17 cellular contexts compared by ENCODE assay signal in genomic region chr6:22600059-22600458, GRCh38. TPM values are rescaled to one million over a fixed set of nuclear protein-coding genes. Genes with fewer than 3 reads are reported as not detected.
A peak's percentile ranks its signal among the peaks of the same experiment; 100 is the strongest.
DNase-seq lines count a peak whose midpoint lies in the region; ATAC-seq and TF ChIP-seq lines count a peak whose summit lies in the region.
"Had no signal": no experiment of that assay in that cellular context is flagged by ENCODE, and none has a peak within 500 bp of the region (broad histone marks: within the 10 kb centered on the region; RNA-seq: fewer than 3 reads in every experiment).

No MANE protein-coding gene starts in this region.

- peaks cover 43% of the 10 kb centered on the region for H3K4me1 Mint-ChIP-seq in mesothelial cell of epicardium
- H3K4me1 Mint-ChIP-seq: CD8-positive, alpha-beta memory T cell had no signal

- no peaks in the 10 kb centered on the region for H3K9me3 ChIP-seq in uterus
- H3K9me3 ChIP-seq: BE2C had no signal

- H3K27me3 Mint-ChIP-seq in mesothelial cell of epicardium (ENCODE audit: low read depth), result no peaks in the 10 kb centered on the region
- H3K27me3 Mint-ChIP-seq: CD8-positive, alpha-beta memory T cell had no signal

- no peaks in the 10 kb centered on the region for H3K4me1 ChIP-seq in uterus

- peak overlapping the region; percentile 84 for H3K27ac Mint-ChIP-seq in mesothelial cell of epicardium
- H3K27ac Mint-ChIP-seq: CD8-positive, alpha-beta memory T cell had no signal

- no peak overlapping the region for H3K4me3 Mint-ChIP-seq in mesothelial cell of epicardium
- H3K4me3 Mint-ChIP-seq: CD8-positive, alpha-beta memory T cell had no signal

- no peak for TF ChIP-seq POLR2A in uterus (IDR thresholded peaks at IDR 0.05)

- no peaks in the 10 kb centered on the region for H3K36me3 ChIP-seq in uterus
- H3K36me3 ChIP-seq: BE2C had no signal

- H3K4me3 ChIP-seq in choroid plexus epithelial cell (ENCODE audit: low read depth, low read length) (no peak overlapping the region), uterus (no peak overlapping the region)

- peaks cover 13% of the 10 kb centered on the region for H3K36me3 Mint-ChIP-seq in mesothelial cell of epicardium
- H3K36me3 Mint-ChIP-seq: CD8-positive, alpha-beta memory T cell had no signal

- peak overlapping the region; percentile 26 to 57 for H3K27ac ChIP-seq in uterus

- TF ChIP-seq CTCF in choroid plexus epithelial cell (conservative IDR thresholded peaks at IDR 0.05; ENCODE audit: low read depth, low read length) (no peak), mesothelial cell of epicardium (IDR thresholded peaks at IDR 0.05; ENCODE audit: unreplicated experiment) (no peak), uterus (IDR thresholded peaks at IDR 0.05) (no peak)

- intact Hi-C loops in uterus (cut with DNase I; ENCODE audit: low total_unique reads), result no loop called here

- H3K9me3 Mint-ChIP-seq in mesothelial cell of epicardium, result peaks cover 13% of the 10 kb centered on the region

- no peaks in the 10 kb centered on the region for H3K27me3 ChIP-seq in uterus
- H3K27me3 ChIP-seq: BE2C had no signal

- DNase-seq in NCI-H2227 treated with DMSO at 0.1 percent for 48 hours (lab: John Stamatoyannopoulos, UW), result peak; percentile 32
- DNase-seq in choroid plexus epithelial cell (ENCODE audit: low read depth), result peak; percentile 52
- DNase-seq in mesothelial cell of epicardium (ENCODE audit: low spot score in 2 of 2, unreplicated experiment in 2 of 2), result no peak
- DNase-seq in uterus, result no peak
- DNase-seq: BE2C; CD8-positive, alpha-beta memory T cell; DMS 273 treated with DMSO at 0.1 percent for 48 hours; EL; H7; NCI-H1436 treated with DMSO at 0.1 percent for 48 hours; NCI-H69; SHP77 had no signal

- ATAC-seq in HG03469 (IDR thresholded peaks at IDR 0.05; ENCODE audit: unreplicated experiment), result no peak
- ATAC-seq in HG02610 (IDR thresholded peaks at IDR 0.05; ENCODE audit: unreplicated experiment), result no peak
- no peak for ATAC-seq in HG03039 (IDR thresholded peaks at IDR 0.05; ENCODE audit: unreplicated experiment)
- ATAC-seq: Panc1 had no signal

RNA-seq across cellular contexts. Expression of gene HDGFL1, which starts 30.7 kb away (rescaled TPM):
- total RNA-seq in mesothelial cell of epicardium, result 0.09 to 0.14 TPM (median 0.11 TPM) in 3 replicates
- total RNA-seq in uterus, result not detected
- total RNA-seq: CD8-positive, alpha-beta memory T cell; H7; HT1080 had no signal

Comparison
In these comparisons a context has a peak if more than half of its experiments do, and no peak if none do; other contexts are left out.
1. DNase-seq: peak in NCI-H2227 treated with DMSO at 0.1 percent for 48 hours (single experiment) and choroid plexus epithelial cell (single experiment); none in mesothelial cell of epicardium (0 of 2) and uterus (0 of 2).